15 cellular contexts compared by ENCODE assay signal in the genomic region with DNA sequence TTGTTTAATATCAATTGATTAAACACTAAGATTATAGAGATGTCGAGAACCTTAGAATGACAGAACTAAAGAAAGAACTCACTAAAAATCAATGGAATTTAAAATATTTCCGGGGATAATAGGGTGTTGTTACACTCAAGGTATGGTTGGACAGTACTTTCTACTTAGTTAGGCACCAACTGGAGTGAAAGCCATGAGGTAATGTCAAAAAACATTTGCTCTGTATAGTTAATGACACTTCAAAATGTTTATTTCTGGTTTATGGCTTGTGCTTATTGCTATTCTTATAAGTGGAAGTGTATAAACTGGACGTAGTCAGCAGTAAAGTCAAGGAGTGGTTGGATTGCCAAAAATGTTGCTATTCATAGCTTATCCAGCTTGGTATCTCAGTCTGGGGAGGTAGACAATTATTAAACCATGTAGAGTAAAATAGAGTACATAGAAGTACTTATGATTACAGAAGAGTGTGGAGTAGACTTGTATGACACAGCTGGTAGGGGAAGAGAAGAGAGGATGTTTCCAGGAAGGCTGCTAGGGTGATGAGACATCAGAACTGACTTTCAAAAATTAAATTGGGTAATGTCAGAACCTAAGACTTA. TPM values are rescaled to one million over a fixed set of nuclear protein-coding genes. Genes with fewer than 3 reads are reported as not detected.
DNase-seq lines count a peak whose midpoint lies in the region; ATAC-seq and TF ChIP-seq lines count a peak whose summit lies in the region.
"Had no signal": no experiment of that assay in that cellular context is flagged by ENCODE, and none has a peak within 500 bp of the region (broad histone marks: within the 10 kb centered on the region; RNA-seq: fewer than 3 reads in every experiment).

No MANE protein-coding gene starts in this region.

- H3K36me3 Mint-ChIP-seq in activated T-helper 17 cell treated with anti-CD3 and anti-CD28 coated beads, Interleukin-2, amount 50 U/mL, for 72 hours (ENCODE audit: low read depth): peaks cover 97% of the 10 kb centered on the region
- peaks cover 68% of the 10 kb centered on the region for H3K36me3 Mint-ChIP-seq in activated T-helper 2 cell treated with anti-CD3 and anti-CD28 coated beads, Interferon-gamma antibody, Interleukin-2, Interleukin-4, amounts not matched to agents 10 μg/mL and 5 μg/mL and 100 μg/mL, durations not matched to agents 14 hours and 24 hours and 36 hours (ENCODE audit: low read depth)

- no peak for TF ChIP-seq CTCF in psoas muscle (IDR thresholded peaks at IDR 0.05)

- H3K4me1 ChIP-seq in right cardiac atrium (ENCODE audit: control insufficient read depth, insufficient read depth, low read length): peaks cover 2% of the 10 kb centered on the region
- peaks cover 15% of the 10 kb centered on the region for H3K4me1 ChIP-seq in psoas muscle
- H3K4me1 ChIP-seq: prostate gland had no signal

- H3K4me3 Mint-ChIP-seq in activated T-helper 17 cell treated with anti-CD3 and anti-CD28 coated beads, Interleukin-2, amount 50 U/mL, for 72 hours: no peak overlapping the region
- no peak overlapping the region for H3K4me3 Mint-ChIP-seq in activated T-helper 2 cell treated with anti-CD3 and anti-CD28 coated beads, Interferon-gamma antibody, Interleukin-2, Interleukin-4, amounts not matched to agents 10 μg/mL and 5 μg/mL and 100 μg/mL, durations not matched to agents 14 hours and 24 hours and 36 hours (ENCODE audit: low read depth)
- H3K4me3 Mint-ChIP-seq: activated naive CD4-positive, alpha-beta T cell treated with anti-CD3 and anti-CD28 coated beads, Interleukin-2, amount 10 ng/mL, durations not matched to agents 7 days and 5 days; CD4-positive, CD25-positive, alpha-beta regulatory T cell; memory B cell had no signal

- no peaks in the 10 kb centered on the region for H3K27me3 Mint-ChIP-seq in activated T-helper 17 cell treated with anti-CD3 and anti-CD28 coated beads, Interleukin-2, amount 50 U/mL, for 72 hours
- no peaks in the 10 kb centered on the region for H3K27me3 Mint-ChIP-seq in activated T-helper 2 cell treated with anti-CD3 and anti-CD28 coated beads, Interferon-gamma antibody, Interleukin-2, Interleukin-4, amounts not matched to agents 10 μg/mL and 5 μg/mL and 100 μg/mL, durations not matched to agents 14 hours and 24 hours and 36 hours (ENCODE audit: low read depth)
- H3K27me3 Mint-ChIP-seq: activated naive CD4-positive, alpha-beta T cell treated with anti-CD3 and anti-CD28 coated beads, Interleukin-2, amount 10 ng/mL, durations not matched to agents 7 days and 5 days; CD4-positive, CD25-positive, alpha-beta regulatory T cell; memory B cell had no signal

- H3K27ac Mint-ChIP-seq in activated T-helper 17 cell treated with anti-CD3 and anti-CD28 coated beads, Interleukin-2, amount 50 U/mL, for 72 hours: peak overlapping the region; percentile 3
- H3K27ac Mint-ChIP-seq in activated T-helper 2 cell treated with anti-CD3 and anti-CD28 coated beads, Interferon-gamma antibody, Interleukin-2, Interleukin-4, amounts not matched to agents 10 μg/mL and 5 μg/mL and 100 μg/mL, durations not matched to agents 14 hours and 24 hours and 36 hours: no peak overlapping the region
- H3K27ac Mint-ChIP-seq: activated naive CD4-positive, alpha-beta T cell treated with anti-CD3 and anti-CD28 coated beads, Interleukin-2, amount 10 ng/mL, durations not matched to agents 7 days and 5 days; memory B cell had no signal

- H3K9me3 ChIP-seq in right cardiac atrium (ENCODE audit: control insufficient read depth, low read length): no peaks in the 10 kb centered on the region
- no peaks in the 10 kb centered on the region for H3K9me3 ChIP-seq in psoas muscle
- H3K9me3 ChIP-seq: prostate gland had no signal

- peaks cover 4% of the 10 kb centered on the region for H3K4me1 Mint-ChIP-seq in activated T-helper 17 cell treated with anti-CD3 and anti-CD28 coated beads, Interleukin-2, amount 50 U/mL, for 72 hours
- H3K4me1 Mint-ChIP-seq in activated T-helper 2 cell treated with anti-CD3 and anti-CD28 coated beads, Interferon-gamma antibody, Interleukin-2, Interleukin-4, amounts not matched to agents 10 μg/mL and 5 μg/mL and 100 μg/mL, durations not matched to agents 14 hours and 24 hours and 36 hours (ENCODE audit: low read depth): no peaks in the 10 kb centered on the region
- H3K4me1 Mint-ChIP-seq: activated naive CD4-positive, alpha-beta T cell treated with anti-CD3 and anti-CD28 coated beads, Interleukin-2, amount 10 ng/mL, durations not matched to agents 7 days and 5 days; memory B cell had no signal

- no peaks in the 10 kb centered on the region for H3K9me3 Mint-ChIP-seq in activated T-helper 17 cell treated with anti-CD3 and anti-CD28 coated beads, Interleukin-2, amount 50 U/mL, for 72 hours
- no peaks in the 10 kb centered on the region for H3K9me3 Mint-ChIP-seq in activated T-helper 2 cell treated with anti-CD3 and anti-CD28 coated beads, Interferon-gamma antibody, Interleukin-2, Interleukin-4, amounts not matched to agents 10 μg/mL and 5 μg/mL and 100 μg/mL, durations not matched to agents 14 hours and 24 hours and 36 hours
- H3K9me3 Mint-ChIP-seq: activated naive CD4-positive, alpha-beta T cell treated with anti-CD3 and anti-CD28 coated beads, Interleukin-2, amount 10 ng/mL, durations not matched to agents 7 days and 5 days; CD4-positive, CD25-positive, alpha-beta regulatory T cell; memory B cell had no signal

- no peak overlapping the region for H3K27ac ChIP-seq in right cardiac atrium (ENCODE audit: low read length)
- H3K27ac ChIP-seq in psoas muscle: peak overlapping the region; percentile 20
- H3K27ac ChIP-seq: prostate gland had no signal

- no peak overlapping the region for H3K4me3 ChIP-seq in right cardiac atrium (ENCODE audit: low read length)
- H3K4me3 ChIP-seq in psoas muscle: no peak overlapping the region
- H3K4me3 ChIP-seq: prostate gland had no signal

- ATAC-seq in activated T-helper 17 cell treated with anti-CD3 and anti-CD28 coated beads, Interleukin-2, amount 50 U/mL, for 72 hours (replicated peaks): no peak
- ATAC-seq in right cardiac atrium: peak; percentile 88
- peak in 3 of 4 donors; percentile 33 to 64 (median 45) for ATAC-seq in psoas muscle
- ATAC-seq in HG03442 (IDR thresholded peaks at IDR 0.05; ENCODE audit: unreplicated experiment): no peak

- intact Hi-C loops in right cardiac atrium (cut with DNase I): no loop called here
- intact Hi-C loops in psoas muscle (cut with DNase I): loop anchor here in 1 of 2 donors (10.0 kb wide), 1 partner anchor 110 kb away; no protein-coding TSS in a partner anchor
- intact Hi-C loops in activated T-helper 2 cell treated with anti-CD3 and anti-CD28 coated beads, Interferon-gamma antibody, Interleukin-2, Interleukin-4, amounts not matched to agents 10 μg/mL and 5 μg/mL and 100 μg/mL, durations not matched to agents 14 hours and 24 hours and 36 hours (cut with micrococcal nuclease): no loop called here

- H3K27me3 ChIP-seq in right cardiac atrium (ENCODE audit: control insufficient read depth, insufficient read depth): no peaks in the 10 kb centered on the region
- H3K27me3 ChIP-seq in psoas muscle (ENCODE audit: insufficient read depth in 3 of 3, low read length in 2 of 3): no peaks in the 10 kb centered on the region

- DNase-seq in DMS79 treated with DMSO at 0.1 percent for 48 hours (lab: John Stamatoyannopoulos, UW) (peak; percentile 60), right cardiac atrium (no peak), psoas muscle (no peak)
- DNase-seq in effector CD8-positive, alpha-beta T cell (lab: John Stamatoyannopoulos, UW): no peak
- no peak for DNase-seq in activated CD4-positive, CD25-positive, alpha-beta regulatory T cell treated with anti-CD3 and anti-CD28 coated beads, Interleukin-2, amount 50 U/mL, for 72 hours
- DNase-seq in activated T-helper 2 cell treated with anti-CD3 and anti-CD28 coated beads, Interferon-gamma antibody, Interleukin-2, Interleukin-4, amounts not matched to agents 10 μg/mL and 5 μg/mL and 100 μg/mL, durations not matched to agents 14 hours and 24 hours and 36 hours (ENCODE audit: low spot score): no peak
- DNase-seq: activated naive CD4-positive, alpha-beta T cell treated with anti-CD3 and anti-CD28 coated beads, Interleukin-2, amount 10 ng/mL, durations not matched to agents 7 days and 5 days; CD4-positive, CD25-positive, alpha-beta regulatory T cell; substantia nigra had no signal

- peaks cover under 1 to 100% of the 10 kb centered on the region in 2 donors for H3K36me3 ChIP-seq in psoas muscle (ENCODE audit: insufficient read depth in 1 of 2, low read depth in 1 of 2)

- 65% methylated on average over 3 of the region's 3 CpGs for WGBS in right cardiac atrium
- 68 to 70% (median 69%) methylated on average over 3 of the region's 3 CpGs for WGBS in psoas muscle, 3 donors

RNA-seq across cellular contexts. Expression of gene BMP8A, which starts 56.5 kb away (rescaled TPM):
- total RNA-seq in activated T-helper 17 cell treated with anti-CD3 and anti-CD28 coated beads, Interleukin-2, amount 50 U/mL, for 72 hours: under 1 TPM in 1 of 2 donors, not detected in 1; 0.30 TPM
- total RNA-seq in right cardiac atrium (1 to 10 TPM; 1.6 to 2.5 (median 2.2) TPM), psoas muscle (not detected)
- polyA plus RNA-seq in right cardiac atrium (0.32 TPM), psoas muscle (under 1 TPM in 1 of 3 donors, not detected in 2; 0.04 TPM)
- 0.11 TPM in 1 of 2 replicates, not detected in the other for total RNA-seq in activated T-helper 2 cell treated with anti-CD3 and anti-CD28 coated beads, Interferon-gamma antibody, Interleukin-2, Interleukin-4, amounts not matched to agents 10 μg/mL and 5 μg/mL and 100 μg/mL, durations not matched to agents 14 hours and 24 hours and 36 hours
- total RNA-seq: M059J; T-helper 1 cell treated with Interleukin-12 subunit alpha and Interleukin-12 subunit beta and Interleukin-4 antibody, amounts not matched to agents 30 ng/mL and 1 ng/mL, for 36 hours had no signal
- polyA plus RNA-seq: CD4-positive, CD25-positive, alpha-beta regulatory T cell had no signal

Comparison
In these comparisons a context has a peak if more than half of its experiments do, and no peak if none do; other contexts are left out.
1. ATAC-seq: peak in right cardiac atrium (2 of 2) and psoas muscle (3 of 4); none in activated T-helper 17 cell treated with anti-CD3 and anti-CD28 coated beads, Interleukin-2, amount 50 U/mL, for 72 hours (single experiment) and HG03442 (single experiment).